8 cellular contexts compared by ENCODE assay signal in genomic region chr2:113437508-113438465, GRCh38. TPM values are rescaled to one million over a fixed set of nuclear protein-coding genes. Genes with fewer than 3 reads are reported as not detected.
DNase-seq lines count a peak whose midpoint lies in the region; ATAC-seq and TF ChIP-seq lines count a peak whose summit lies in the region.
"Not testable (repeated sequence)": the region's sequence is repeated elsewhere in the genome, so short reads cannot be mapped to it uniquely, and the experiment has no call there.

Gene ZNG1B, plus strand, starts transcription at chr2:113437691. Its CDS starts 178 bp downstream, at chr2:113437869.

- H3K4me3 ChIP-seq in GM12864 (ENCODE audit: low read depth, low read length) (peak within 1 kb of the TSS; percentile 65), PC-3 (ENCODE audit: low read length) (peak within 1 kb of the TSS; percentile 75), gastroesophageal sphincter (peak within 1 kb of the TSS; percentile 52 to 87), thyroid gland (replicated peaks in 1 of 3) (peak within 1 kb of the TSS in 2 of 3 donors; percentile 25 to 35)

- not testable (repeated sequence) for H3K36me3 Mint-ChIP-seq in activated CD8-positive, alpha-beta T cell treated with anti-CD3 and anti-CD28 coated beads, Interleukin-2, amount 10 ng/mL, durations not matched to agents 7 days and 5 days (ENCODE audit: low read depth); brain

- not testable (repeated sequence) for H3K9me3 ChIP-seq in PC-3 (ENCODE audit: low read length); gastroesophageal sphincter; thyroid gland

- H3K27ac Mint-ChIP-seq in activated CD8-positive, alpha-beta T cell treated with anti-CD3 and anti-CD28 coated beads, Interleukin-2, amount 10 ng/mL, durations not matched to agents 7 days and 5 days, result peak within 1 kb of the TSS; percentile 87
- peak within 1 kb of the TSS; percentile 83 to 93 (median 91) for H3K27ac Mint-ChIP-seq in brain

- not testable (repeated sequence) for H3K4me1 ChIP-seq in PC-3 (ENCODE audit: insufficient read depth, low read length); gastroesophageal sphincter; thyroid gland

- H3K27me3 Mint-ChIP-seq in activated CD8-positive, alpha-beta T cell treated with anti-CD3 and anti-CD28 coated beads, Interleukin-2, amount 10 ng/mL, durations not matched to agents 7 days and 5 days (ENCODE audit: low read depth); brain: not testable (repeated sequence)

- not testable (repeated sequence) for H3F3A ChIP-seq in PC-3 (ENCODE audit: low read length, unreplicated experiment)

- not testable (repeated sequence) for ATAC-seq in PC-3; activated CD8-positive, alpha-beta T cell treated with anti-CD3 and anti-CD28 coated beads, Interleukin-2, amount 10 ng/mL, durations not matched to agents 7 days and 5 days; gastroesophageal sphincter

- H3K36me3 ChIP-seq in PC-3 (ENCODE audit: low read depth, low read length); gastroesophageal sphincter; thyroid gland: not testable (repeated sequence)

- peaks cover 12% of the 10 kb centered on the region for H3K4me1 Mint-ChIP-seq in activated CD8-positive, alpha-beta T cell treated with anti-CD3 and anti-CD28 coated beads, Interleukin-2, amount 10 ng/mL, durations not matched to agents 7 days and 5 days (ENCODE audit: low read depth)
- not testable (repeated sequence) for H3K4me1 Mint-ChIP-seq in brain

- TF ChIP-seq POLR2A in gastroesophageal sphincter (IDR thresholded peaks at IDR 0.05), result not testable (repeated sequence)
- TF ChIP-seq POLR2A in thyroid gland (IDR thresholded peaks at IDR 0.05), result peak in 1 of 2 donors; percentile 11

- H3K79me2 ChIP-seq in PC-3 (ENCODE audit: low read length), result not testable (repeated sequence)

- H3K9me3 Mint-ChIP-seq in activated CD8-positive, alpha-beta T cell treated with anti-CD3 and anti-CD28 coated beads, Interleukin-2, amount 10 ng/mL, durations not matched to agents 7 days and 5 days (ENCODE audit: insufficient read depth); brain: not testable (repeated sequence)

- peak within 1 kb of the TSS; percentile 78 for H3K9ac ChIP-seq in PC-3 (ENCODE audit: low read length)

- TF ChIP-seq EP300 in gastroesophageal sphincter (IDR thresholded peaks at IDR 0.05), result not testable (repeated sequence)

- intact Hi-C loops in PC-3 (cut with micrococcal nuclease); thyroid gland (cut with DNase I): not testable (repeated sequence)

- peak within 1 kb of the TSS; percentile 84 for H3K4me3 Mint-ChIP-seq in activated CD8-positive, alpha-beta T cell treated with anti-CD3 and anti-CD28 coated beads, Interleukin-2, amount 10 ng/mL, durations not matched to agents 7 days and 5 days
- peak within 1 kb of the TSS; percentile 91 to 94 (median 93) for H3K4me3 Mint-ChIP-seq in brain

- not testable (repeated sequence) for TF ChIP-seq CTCF in GM12864 (IDR thresholded peaks at IDR 0.05; ENCODE audit: low read depth, low read length, missing control alignments); PC-3 (conservative IDR thresholded peaks at IDR 0.05; ENCODE audit: low read depth, low read length); brain (conservative IDR thresholded peaks at IDR 0.05); gastroesophageal sphincter (IDR thresholded peaks at IDR 0.05); thyroid gland (IDR thresholded peaks at IDR 0.05)

- 0% methylated on average over 1 to 3 of the region's 56 CpGs for WGBS in gastroesophageal sphincter (ENCODE audit: low coverage in 1 of 2), 2 donors
- 1 to 2% methylated on average over 14 to 23 of the region's 56 CpGs for WGBS in thyroid gland, 2 donors

- CTCF ChIA-PET in PC-3 (lab: Charles Lee); activated CD8-positive, alpha-beta T cell treated with anti-CD3 and anti-CD28 coated beads, Interleukin-2, amount 10 ng/mL, durations not matched to agents 7 days and 5 days (lab: Charles Lee): not testable (repeated sequence)

- not testable (repeated sequence) for H3K27me3 ChIP-seq in PC-3 (ENCODE audit: low read length); gastroesophageal sphincter; thyroid gland

- H2AFZ ChIP-seq in PC-3 (ENCODE audit: low read length), result 0 out of 2 replicates have a peak within 1 kb of the TSS, but pooled peaks have one; percentile 45

- H3K9me2 ChIP-seq in PC-3 (replicated peaks; ENCODE audit: low read length), result not testable (repeated sequence)

- POLR2A ChIA-PET in PC-3 (lab: Charles Lee; ENCODE audit: unreplicated experiment); activated CD8-positive, alpha-beta T cell treated with anti-CD3 and anti-CD28 coated beads, Interleukin-2, amount 10 ng/mL, durations not matched to agents 7 days and 5 days (lab: Charles Lee): not testable (repeated sequence)

- DNase-seq in GM12864 (ENCODE audit: low read depth), result not testable (repeated sequence)
- DNase-seq in PC-3, result peak; percentile 9
- DNase-seq in activated CD8-positive, alpha-beta T cell treated with anti-CD3 and anti-CD28 coated beads, Interleukin-2, amount 10 ng/mL, durations not matched to agents 7 days and 5 days, result peak; percentile 86
- DNase-seq in mucosa of gallbladder (ENCODE audit: low spot score), result peak; percentile 85
- DNase-seq in stimulated activated CD4-positive, alpha-beta T cell treated with anti-CD3 and anti-CD28 coated beads, Interleukin-12 subunit alpha, Interleukin-12 subunit beta, amount 100 ng/mL, for 4 hours, result peak; percentile 69
- peak; percentile 85 to 86 for DNase-seq in thyroid gland

- H3K4me2 ChIP-seq in PC-3 (ENCODE audit: low read length), result peak within 1 kb of the TSS; percentile 75

- BruUV-seq in PC-3 (replicated peaks; lab: Mats Ljungman, UMichigan), result TSS peak; percentile 88

- H3K27ac ChIP-seq in PC-3 (ENCODE audit: low read length), result peak within 1 kb of the TSS; percentile 66
- H3K27ac ChIP-seq in gastroesophageal sphincter, result peak within 1 kb of the TSS; percentile 80 to 96 (median 84)
- peak within 1 kb of the TSS; percentile 41 to 50 (median 47) for H3K27ac ChIP-seq in thyroid gland

- H4K20me1 ChIP-seq in PC-3 (ENCODE audit: low read length), result not testable (repeated sequence)

RNA-seq across cellular contexts. Expression of gene ZNG1B, which starts in this region (rescaled TPM):
- 44.0 and 48.7 TPM in 2 replicates for total RNA-seq in PC-3 (2014; rRNA removed)
- total RNA-seq in activated CD8-positive, alpha-beta T cell treated with anti-CD3 and anti-CD28 coated beads, Interleukin-2, amount 10 ng/mL, durations not matched to agents 7 days and 5 days, result 10 to 100 TPM; 32.4 to 36.4 TPM
- 18.2 TPM for polyA plus RNA-seq in brain (ENCODE audit: insufficient read depth, low read depth, low replicate concordance)
- total RNA-seq in gastroesophageal sphincter, result 10 to 100 TPM; 20.8 to 49.2 (median 36.7) TPM
- 29.5 TPM for total RNA-seq in mucosa of gallbladder
- 10 to 100 TPM; 53.7 to 88.9 (median 64.8) TPM for total RNA-seq in thyroid gland
